8 cellular contexts compared by ENCODE assay signal in genomic region chr5:682216-682615, GRCh38. TPM values are rescaled to one million over a fixed set of nuclear protein-coding genes. Genes with fewer than 3 reads are reported as not detected.
DNase-seq lines count a peak whose midpoint lies in the region; ATAC-seq, FAIRE-seq and TF ChIP-seq lines count a peak whose summit lies in the region.
"Not testable (repeated sequence)": the region's sequence is repeated elsewhere in the genome, so short reads cannot be mapped to it uniquely, and the experiment has no call there.
"Had no signal": no experiment of that assay in that cellular context is flagged by ENCODE, and none has a peak within 500 bp of the region (broad histone marks: within the 10 kb centered on the region; RNA-seq: fewer than 3 reads in every experiment).

No MANE protein-coding gene starts in this region.

- TF ChIP-seq POLR2A in Peyer's patch (IDR thresholded peaks at IDR 0.05); gastroesophageal sphincter (IDR thresholded peaks at IDR 0.05); testis (IDR thresholded peaks at IDR 0.05): not testable (repeated sequence)

- H3K9ac ChIP-seq in kidney (ENCODE audit: low read length in 2 of 2), result not testable (repeated sequence)

- H3K9me3 ChIP-seq in Peyer's patch; gastroesophageal sphincter; kidney (ENCODE audit: control insufficient read depth in 1 of 2, low read length in 2 of 2); testis: not testable (repeated sequence)

- intact Hi-C loops in kidney (cut with DNase I), result loop anchor here (10.0 kb wide), 1 partner anchor 93 kb away; no protein-coding TSS in a partner anchor
- intact Hi-C loops in testis (cut with DNase I; ENCODE audit: low total_unique reads), result not testable (repeated sequence)

- DNase-seq in Peyer's patch (peak in 2 of 3 donors; percentile 13 to 32), kidney (peak; percentile 29), omental fat pad (ENCODE audit: low spot score) (peak; percentile 18), testis (peak; percentile 10)
- DNase-seq in activated CD8-positive, alpha-beta memory T cell treated with anti-CD3 and anti-CD28 coated beads, Interleukin-2, amount 50 U/mL, for 48 hours, result peak; percentile 37
- not testable (repeated sequence) for DNase-seq in caudate nucleus (lab: John Stamatoyannopoulos, UW)

- H3K36me3 ChIP-seq in Peyer's patch; gastroesophageal sphincter; kidney (ENCODE audit: control insufficient read depth in 1 of 2, insufficient read depth in 2 of 2, low read length in 2 of 2); testis (ENCODE audit: low read depth, missing control alignments): not testable (repeated sequence)

- TF ChIP-seq CTCF in Peyer's patch (IDR thresholded peaks at IDR 0.05); gastroesophageal sphincter (IDR thresholded peaks at IDR 0.05); kidney (IDR thresholded peaks at IDR 0.05; ENCODE audit: borderline replicate concordance, extremely low read depth, insufficient read depth); omental fat pad (IDR thresholded peaks at IDR 0.05); testis (IDR thresholded peaks at IDR 0.05): not testable (repeated sequence)

- TF ChIP-seq EP300 in gastroesophageal sphincter (IDR thresholded peaks at IDR 0.05), result not testable (repeated sequence)

- not testable (repeated sequence) for H3K27me3 ChIP-seq in Peyer's patch, gastroesophageal sphincter, testis

- no CpG with 5 or more reads among the region's 3 CpGs for WGBS in gastroesophageal sphincter (ENCODE audit: low coverage in 1 of 2), 2 donors
- 100% methylated on average over 2 of the region's 3 CpGs; no CpG with 5 or more reads in 1 of the 2 donors for WGBS in testis, 2 donors

- not testable (repeated sequence) for H3K27ac ChIP-seq in Peyer's patch; kidney (ENCODE audit: low read depth in 2 of 2, low read length in 2 of 2); testis
- peak overlapping the region; percentile 16 for H3K27ac ChIP-seq in caudate nucleus (ENCODE audit: low read depth, low read length)
- H3K27ac ChIP-seq in gastroesophageal sphincter, result peak overlapping the region in 3 of 4 donors; percentile 49 to 82 (median 72)

- H3K4me1 ChIP-seq in Peyer's patch; kidney (ENCODE audit: control insufficient read depth in 1 of 2, insufficient read depth in 1 of 2, low read depth in 1 of 2, low read length in 2 of 2); testis: not testable (repeated sequence)
- peaks cover 0 to 73% (median 23%) of the 10 kb centered on the region in 3 donors for H3K4me1 ChIP-seq in gastroesophageal sphincter

- ATAC-seq in gastroesophageal sphincter; omental fat pad (ENCODE audit: low FRiP score): not testable (repeated sequence)

- H3K4me3 ChIP-seq in Peyer's patch; gastroesophageal sphincter; kidney (ENCODE audit: low read length in 2 of 2); testis: not testable (repeated sequence)

- not testable (repeated sequence) for FAIRE-seq in kidney (lab: Jason Lieb, UNC)

RNA-seq across cellular contexts. Expression of gene TPPP, which starts 10.9 kb away (rescaled TPM):
- total RNA-seq in Peyer's patch (10 to 100 TPM in 3 of 4 donors, 1 to 10 TPM in 1; 7.4 to 60.5 (median 14.5) TPM), gastroesophageal sphincter (10 to 100 TPM; 13.3 to 42.8 (median 32.0) TPM), kidney (6.9 TPM), omental fat pad (1 to 10 TPM; 3.9 to 7.8 (median 5.5) TPM), testis (1 to 10 TPM; 2.9 to 5.7 TPM)
- polyA plus RNA-seq in kidney (ENCODE audit: insufficient read depth, low read depth, low replicate concordance) (5.8 TPM), testis (ENCODE audit: insufficient read depth, low read depth, low replicate concordance) (3.8 TPM)
- total RNA-seq: GM23248 had no signal
- polyA plus RNA-seq: GM23248 had no signal
